18 cellular contexts compared by ENCODE assay signal in genomic region chr12:83666690-83667089, GRCh38.
"Had no signal": no experiment of that assay in that cellular context is flagged by ENCODE, and none has a peak within 500 bp of the region (broad histone marks: within the 10 kb centered on the region; RNA-seq: fewer than 3 reads in every experiment).

No MANE protein-coding gene starts in this region.

- DNase-seq: occipital lobe; ovary; posterior cingulate gyrus; psoas muscle; right cardiac atrium; right lobe of liver; sigmoid colon; small intestine; stimulated activated CD4-positive, alpha-beta T cell treated with anti-CD3 and anti-CD28 coated beads, Interleukin-15, amount 100 ng/mL, for 24 hours; stimulated activated CD4-positive, alpha-beta T cell treated with anti-CD3 and anti-CD28 coated beads, Interleukin-2, amount 100 ng/mL, for 24 hours; stimulated activated CD4-positive, alpha-beta T cell treated with anti-CD3 and anti-CD28 coated beads, Interleukin-2, amount 100 ng/mL, for 48 hours; stimulated activated CD4-positive, alpha-beta T cell treated with anti-CD3 and anti-CD28 coated beads, Interleukin-4, amount 100 ng/mL, for 24 hours; stimulated activated naive B cell treated with anti-CD40 and anti-IgM and Interleukin-4, amounts not matched to agents 10 μg/mL and 1 μg/mL and 100 μg/mL, for 72 hours; stimulated activated naive CD4-positive, alpha-beta T cell treated with Interleukin-2 at 50 U/mL for 16 hours; stomach; thyroid gland; trophoblast cell; upper lobe of left lung had no signal
